Comparison of ENCODE assay signal across 1 cellular context in the genomic region with DNA sequence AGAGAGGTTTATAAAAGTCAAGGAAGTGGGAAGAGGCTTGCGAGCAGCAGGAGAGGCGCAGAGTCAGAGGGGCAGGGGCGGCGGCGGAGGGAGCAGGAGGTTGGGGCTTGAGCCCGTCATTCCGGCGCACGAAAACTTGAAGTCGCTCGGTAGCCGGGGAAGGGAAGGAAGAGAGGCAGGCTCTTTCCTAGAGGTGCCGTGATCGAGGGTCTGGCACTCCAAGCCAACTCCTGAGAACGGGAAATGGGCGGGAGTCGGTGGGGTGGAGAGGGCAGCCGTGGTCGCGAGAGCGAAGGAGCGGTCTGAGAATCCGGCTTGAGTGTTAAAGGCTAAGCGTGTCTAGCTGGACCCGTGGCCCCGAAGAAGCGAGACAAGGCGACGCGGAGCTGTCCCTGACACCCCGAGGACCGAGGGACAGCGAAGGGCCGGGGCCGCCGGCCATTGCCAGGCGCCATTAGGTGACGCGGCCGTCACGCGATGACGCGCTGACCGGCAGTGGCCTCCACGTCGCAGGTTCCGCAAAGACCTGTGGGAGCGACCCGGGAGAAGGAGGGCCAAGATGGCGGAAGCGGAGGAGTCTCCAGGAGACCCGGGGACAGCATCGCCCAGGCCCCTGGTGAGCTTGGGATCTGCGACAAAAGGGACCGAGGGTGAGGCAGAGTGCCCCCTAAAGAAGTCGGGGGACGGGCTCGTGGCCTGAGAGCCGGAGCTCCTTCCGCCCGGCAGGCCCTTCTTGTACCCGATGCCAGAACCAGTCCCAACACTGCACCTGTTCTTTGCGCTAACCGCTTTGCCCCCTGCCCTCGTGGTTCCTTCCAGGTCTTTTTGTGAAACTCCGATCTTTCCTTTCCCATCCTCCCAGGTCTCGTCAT.
TF ChIP-seq lines count a peak whose summit lies in the region.

A gene with protein sequence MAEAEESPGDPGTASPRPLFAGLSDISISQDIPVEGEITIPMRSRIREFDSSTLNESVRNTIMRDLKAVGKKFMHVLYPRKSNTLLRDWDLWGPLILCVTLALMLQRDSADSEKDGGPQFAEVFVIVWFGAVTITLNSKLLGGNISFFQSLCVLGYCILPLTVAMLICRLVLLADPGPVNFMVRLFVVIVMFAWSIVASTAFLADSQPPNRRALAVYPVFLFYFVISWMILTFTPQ (plus strand): TSS at position 544 of the 872 bp plus-strand sequence. CDS start 16 bp downstream, at position 560.

TF ChIP-seq in HEK293, 187 proteins besides CTCF, POLR2A, EP300 and RAD21 (continued from another document and continues in another):
- TF ChIP-seq, protein P1, sequence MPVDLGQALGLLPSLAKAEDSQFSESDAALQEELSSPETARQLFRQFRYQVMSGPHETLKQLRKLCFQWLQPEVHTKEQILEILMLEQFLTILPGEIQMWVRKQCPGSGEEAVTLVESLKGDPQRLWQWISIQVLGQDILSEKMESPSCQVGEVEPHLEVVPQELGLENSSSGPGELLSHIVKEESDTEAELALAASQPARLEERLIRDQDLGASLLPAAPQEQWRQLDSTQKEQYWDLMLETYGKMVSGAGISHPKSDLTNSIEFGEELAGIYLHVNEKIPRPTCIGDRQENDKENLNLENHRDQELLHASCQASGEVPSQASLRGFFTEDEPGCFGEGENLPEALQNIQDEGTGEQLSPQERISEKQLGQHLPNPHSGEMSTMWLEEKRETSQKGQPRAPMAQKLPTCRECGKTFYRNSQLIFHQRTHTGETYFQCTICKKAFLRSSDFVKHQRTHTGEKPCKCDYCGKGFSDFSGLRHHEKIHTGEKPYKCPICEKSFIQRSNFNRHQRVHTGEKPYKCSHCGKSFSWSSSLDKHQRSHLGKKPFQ (tag by site-specific recombination; IDR thresholded peaks at IDR 0.05), result no peak
- TF ChIP-seq, protein P2, sequence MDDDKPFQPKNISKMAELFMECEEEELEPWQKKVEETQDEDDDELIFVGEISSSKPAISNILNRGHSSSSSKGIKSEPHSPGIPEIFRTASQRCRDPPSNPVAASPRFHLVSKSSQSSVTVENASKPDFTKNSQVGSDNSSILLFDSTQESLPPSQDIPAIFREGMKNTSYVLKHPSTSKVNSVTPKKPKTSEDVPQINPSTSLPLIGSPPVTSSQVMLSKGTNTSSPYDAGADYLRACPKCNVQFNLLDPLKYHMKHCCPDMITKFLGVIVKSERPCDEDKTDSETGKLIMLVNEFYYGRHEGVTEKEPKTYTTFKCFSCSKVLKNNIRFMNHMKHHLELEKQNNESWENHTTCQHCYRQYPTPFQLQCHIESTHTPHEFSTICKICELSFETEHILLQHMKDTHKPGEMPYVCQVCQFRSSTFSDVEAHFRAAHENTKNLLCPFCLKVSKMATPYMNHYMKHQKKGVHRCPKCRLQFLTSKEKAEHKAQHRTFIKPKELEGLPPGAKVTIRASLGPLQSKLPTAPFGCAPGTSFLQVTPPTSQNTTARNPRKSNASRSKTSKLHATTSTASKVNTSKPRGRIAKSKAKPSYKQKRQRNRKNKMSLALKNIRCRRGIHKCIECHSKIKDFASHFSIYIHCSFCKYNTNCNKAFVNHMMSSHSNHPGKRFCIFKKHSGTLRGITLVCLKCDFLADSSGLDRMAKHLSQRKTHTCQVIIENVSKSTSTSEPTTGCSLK (tag by site-specific recombination; IDR thresholded peaks at IDR 0.05), result no peak
- TF ChIP-seq ZNF777 (tag by site-specific recombination; IDR thresholded peaks at IDR 0.05; ENCODE audit: borderline replicate concordance) (peak; percentile 56; the same call in 1 of the 2 replicates), ZEB2 (tag by site-specific recombination; IDR thresholded peaks at IDR 0.05) (0 out of 2 replicates have a peak, but pooled peaks have one; percentile 35), GLIS2 (tag by site-specific recombination; IDR thresholded peaks at IDR 0.05) (no peak; the same call in 1 of the 2 replicates), ZNF48 (tag by site-specific recombination; IDR thresholded peaks at IDR 0.05) (no peak), ZNF433 (tag by site-specific recombination; IDR thresholded peaks at IDR 0.05; ENCODE audit: low read depth) (no peak), ZNF521 (tag by site-specific recombination; IDR thresholded peaks at IDR 0.05) (no peak), ZNF157 (tag by site-specific recombination; IDR thresholded peaks at IDR 0.05) (no peak), ZNF629 (tag by site-specific recombination; IDR thresholded peaks at IDR 0.05) (peak; percentile 92), ZNF266 (tag by site-specific recombination; IDR thresholded peaks at IDR 0.05; ENCODE audit: low read depth) (no peak), KLF8 (tag by site-specific recombination; IDR thresholded peaks at IDR 0.05) (peak; percentile 79; the same call in 1 of the 2 replicates), KLF9 (tag by site-specific recombination; IDR thresholded peaks at IDR 0.05; ENCODE audit: low read depth) (peak; percentile 58; the same call in 1 of the 2 replicates), SP3 (tag by site-specific recombination; IDR thresholded peaks at IDR 0.05) (peak; percentile 51), ZNF274 (IDR thresholded peaks at IDR 0.05; ENCODE audit: low read length) (no peak), ZNF274 (tag by site-specific recombination; IDR thresholded peaks at IDR 0.05; ENCODE audit: borderline replicate concordance) (no peak), ZNF530 (tag by site-specific recombination; IDR thresholded peaks at IDR 0.05; ENCODE audit: low read depth) (no peak), ZNF596 (tag by site-specific recombination; IDR thresholded peaks at IDR 0.05) (no peak), ZNF239 (tag by site-specific recombination; IDR thresholded peaks at IDR 0.05) (no peak), ZNF510 (tag by site-specific recombination; IDR thresholded peaks at IDR 0.05; ENCODE audit: insufficient replicate concordance) (no peak), ZBTB17 (tag by site-specific recombination; IDR thresholded peaks at IDR 0.05) (peak; percentile 86), ZNF549 (tag by site-specific recombination; IDR thresholded peaks at IDR 0.05) (no peak), ZNF544 (tag by site-specific recombination; IDR thresholded peaks at IDR 0.05) (no peak), ZNF394 (tag by site-specific recombination; IDR thresholded peaks at IDR 0.05; ENCODE audit: borderline replicate concordance) (peak; percentile 55; the same call in 1 of the 2 replicates), ZNF837 (tag by site-specific recombination; IDR thresholded peaks at IDR 0.05) (no peak), ZNF701 (tag by site-specific recombination; IDR thresholded peaks at IDR 0.05) (no peak), ZNF843 (tag by site-specific recombination; IDR thresholded peaks at IDR 0.05) (peak; percentile 53), ZNF223 (tag by site-specific recombination; IDR thresholded peaks at IDR 0.05) (no peak), ZNF416 (tag by site-specific recombination; IDR thresholded peaks at IDR 0.05) (no peak)
- TF ChIP-seq, protein P3, sequence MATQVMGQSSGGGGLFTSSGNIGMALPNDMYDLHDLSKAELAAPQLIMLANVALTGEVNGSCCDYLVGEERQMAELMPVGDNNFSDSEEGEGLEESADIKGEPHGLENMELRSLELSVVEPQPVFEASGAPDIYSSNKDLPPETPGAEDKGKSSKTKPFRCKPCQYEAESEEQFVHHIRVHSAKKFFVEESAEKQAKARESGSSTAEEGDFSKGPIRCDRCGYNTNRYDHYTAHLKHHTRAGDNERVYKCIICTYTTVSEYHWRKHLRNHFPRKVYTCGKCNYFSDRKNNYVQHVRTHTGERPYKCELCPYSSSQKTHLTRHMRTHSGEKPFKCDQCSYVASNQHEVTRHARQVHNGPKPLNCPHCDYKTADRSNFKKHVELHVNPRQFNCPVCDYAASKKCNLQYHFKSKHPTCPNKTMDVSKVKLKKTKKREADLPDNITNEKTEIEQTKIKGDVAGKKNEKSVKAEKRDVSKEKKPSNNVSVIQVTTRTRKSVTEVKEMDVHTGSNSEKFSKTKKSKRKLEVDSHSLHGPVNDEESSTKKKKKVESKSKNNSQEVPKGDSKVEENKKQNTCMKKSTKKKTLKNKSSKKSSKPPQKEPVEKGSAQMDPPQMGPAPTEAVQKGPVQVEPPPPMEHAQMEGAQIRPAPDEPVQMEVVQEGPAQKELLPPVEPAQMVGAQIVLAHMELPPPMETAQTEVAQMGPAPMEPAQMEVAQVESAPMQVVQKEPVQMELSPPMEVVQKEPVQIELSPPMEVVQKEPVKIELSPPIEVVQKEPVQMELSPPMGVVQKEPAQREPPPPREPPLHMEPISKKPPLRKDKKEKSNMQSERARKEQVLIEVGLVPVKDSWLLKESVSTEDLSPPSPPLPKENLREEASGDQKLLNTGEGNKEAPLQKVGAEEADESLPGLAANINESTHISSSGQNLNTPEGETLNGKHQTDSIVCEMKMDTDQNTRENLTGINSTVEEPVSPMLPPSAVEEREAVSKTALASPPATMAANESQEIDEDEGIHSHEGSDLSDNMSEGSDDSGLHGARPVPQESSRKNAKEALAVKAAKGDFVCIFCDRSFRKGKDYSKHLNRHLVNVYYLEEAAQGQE (tag by site-specific recombination; IDR thresholded peaks at IDR 0.05), result no peak; the same call in 1 of the 2 replicates
- TF ChIP-seq, protein P4, sequence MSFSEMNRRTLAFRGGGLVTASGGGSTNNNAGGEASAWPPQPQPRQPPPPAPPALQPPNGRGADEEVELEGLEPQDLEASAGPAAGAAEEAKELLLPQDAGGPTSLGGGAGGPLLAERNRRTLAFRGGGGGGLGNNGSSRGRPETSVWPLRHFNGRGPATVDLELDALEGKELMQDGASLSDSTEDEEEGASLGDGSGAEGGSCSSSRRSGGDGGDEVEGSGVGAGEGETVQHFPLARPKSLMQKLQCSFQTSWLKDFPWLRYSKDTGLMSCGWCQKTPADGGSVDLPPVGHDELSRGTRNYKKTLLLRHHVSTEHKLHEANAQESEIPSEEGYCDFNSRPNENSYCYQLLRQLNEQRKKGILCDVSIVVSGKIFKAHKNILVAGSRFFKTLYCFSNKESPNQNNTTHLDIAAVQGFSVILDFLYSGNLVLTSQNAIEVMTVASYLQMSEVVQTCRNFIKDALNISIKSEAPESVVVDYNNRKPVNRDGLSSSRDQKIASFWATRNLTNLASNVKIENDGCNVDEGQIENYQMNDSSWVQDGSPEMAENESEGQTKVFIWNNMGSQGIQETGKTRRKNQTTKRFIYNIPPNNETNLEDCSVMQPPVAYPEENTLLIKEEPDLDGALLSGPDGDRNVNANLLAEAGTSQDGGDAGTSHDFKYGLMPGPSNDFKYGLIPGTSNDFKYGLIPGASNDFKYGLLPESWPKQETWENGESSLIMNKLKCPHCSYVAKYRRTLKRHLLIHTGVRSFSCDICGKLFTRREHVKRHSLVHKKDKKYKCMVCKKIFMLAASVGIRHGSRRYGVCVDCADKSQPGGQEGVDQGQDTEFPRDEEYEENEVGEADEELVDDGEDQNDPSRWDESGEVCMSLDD (tag by site-specific recombination; IDR thresholded peaks at IDR 0.05), result no peak
- TF ChIP-seq, protein P5, sequence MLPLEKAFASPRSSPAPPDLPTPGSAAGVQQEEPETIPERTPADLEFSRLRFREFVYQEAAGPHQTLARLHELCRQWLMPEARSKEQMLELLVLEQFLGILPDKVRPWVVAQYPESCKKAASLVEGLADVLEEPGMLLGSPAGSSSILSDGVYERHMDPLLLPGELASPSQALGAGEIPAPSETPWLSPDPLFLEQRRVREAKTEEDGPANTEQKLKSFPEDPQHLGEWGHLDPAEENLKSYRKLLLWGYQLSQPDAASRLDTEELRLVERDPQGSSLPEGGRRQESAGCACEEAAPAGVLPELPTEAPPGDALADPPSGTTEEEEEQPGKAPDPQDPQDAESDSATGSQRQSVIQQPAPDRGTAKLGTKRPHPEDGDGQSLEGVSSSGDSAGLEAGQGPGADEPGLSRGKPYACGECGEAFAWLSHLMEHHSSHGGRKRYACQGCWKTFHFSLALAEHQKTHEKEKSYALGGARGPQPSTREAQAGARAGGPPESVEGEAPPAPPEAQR (tag by site-specific recombination; IDR thresholded peaks at IDR 0.05), result no peak
- TF ChIP-seq, protein P6, sequence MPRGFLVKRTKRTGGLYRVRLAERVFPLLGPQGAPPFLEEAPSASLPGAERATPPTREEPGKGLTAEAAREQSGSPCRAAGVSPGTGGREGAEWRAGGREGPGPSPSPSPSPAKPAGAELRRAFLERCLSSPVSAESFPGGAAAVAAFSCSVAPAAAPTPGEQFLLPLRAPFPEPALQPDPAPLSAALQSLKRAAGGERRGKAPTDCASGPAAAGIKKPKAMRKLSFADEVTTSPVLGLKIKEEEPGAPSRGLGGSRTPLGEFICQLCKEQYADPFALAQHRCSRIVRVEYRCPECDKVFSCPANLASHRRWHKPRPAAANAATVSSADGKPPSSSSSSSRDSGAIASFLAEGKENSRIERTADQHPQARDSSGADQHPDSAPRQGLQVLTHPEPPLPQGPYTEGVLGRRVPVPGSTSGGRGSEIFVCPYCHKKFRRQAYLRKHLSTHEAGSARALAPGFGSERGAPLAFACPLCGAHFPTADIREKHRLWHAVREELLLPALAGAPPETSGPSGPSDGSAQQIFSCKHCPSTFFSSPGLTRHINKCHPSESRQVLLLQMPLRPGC (tag by site-specific recombination; IDR thresholded peaks at IDR 0.05), result 0 out of 2 replicates have a peak, but pooled peaks have one; percentile 19
- TF ChIP-seq, protein P7, sequence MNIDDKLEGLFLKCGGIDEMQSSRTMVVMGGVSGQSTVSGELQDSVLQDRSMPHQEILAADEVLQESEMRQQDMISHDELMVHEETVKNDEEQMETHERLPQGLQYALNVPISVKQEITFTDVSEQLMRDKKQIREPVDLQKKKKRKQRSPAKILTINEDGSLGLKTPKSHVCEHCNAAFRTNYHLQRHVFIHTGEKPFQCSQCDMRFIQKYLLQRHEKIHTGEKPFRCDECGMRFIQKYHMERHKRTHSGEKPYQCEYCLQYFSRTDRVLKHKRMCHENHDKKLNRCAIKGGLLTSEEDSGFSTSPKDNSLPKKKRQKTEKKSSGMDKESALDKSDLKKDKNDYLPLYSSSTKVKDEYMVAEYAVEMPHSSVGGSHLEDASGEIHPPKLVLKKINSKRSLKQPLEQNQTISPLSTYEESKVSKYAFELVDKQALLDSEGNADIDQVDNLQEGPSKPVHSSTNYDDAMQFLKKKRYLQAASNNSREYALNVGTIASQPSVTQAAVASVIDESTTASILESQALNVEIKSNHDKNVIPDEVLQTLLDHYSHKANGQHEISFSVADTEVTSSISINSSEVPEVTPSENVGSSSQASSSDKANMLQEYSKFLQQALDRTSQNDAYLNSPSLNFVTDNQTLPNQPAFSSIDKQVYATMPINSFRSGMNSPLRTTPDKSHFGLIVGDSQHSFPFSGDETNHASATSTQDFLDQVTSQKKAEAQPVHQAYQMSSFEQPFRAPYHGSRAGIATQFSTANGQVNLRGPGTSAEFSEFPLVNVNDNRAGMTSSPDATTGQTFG (tag by site-specific recombination; IDR thresholded peaks at IDR 0.05; ENCODE audit: borderline replicate concordance), result no peak
